ENCODE assay signal across 8 cellular contexts in the genomic region with DNA sequence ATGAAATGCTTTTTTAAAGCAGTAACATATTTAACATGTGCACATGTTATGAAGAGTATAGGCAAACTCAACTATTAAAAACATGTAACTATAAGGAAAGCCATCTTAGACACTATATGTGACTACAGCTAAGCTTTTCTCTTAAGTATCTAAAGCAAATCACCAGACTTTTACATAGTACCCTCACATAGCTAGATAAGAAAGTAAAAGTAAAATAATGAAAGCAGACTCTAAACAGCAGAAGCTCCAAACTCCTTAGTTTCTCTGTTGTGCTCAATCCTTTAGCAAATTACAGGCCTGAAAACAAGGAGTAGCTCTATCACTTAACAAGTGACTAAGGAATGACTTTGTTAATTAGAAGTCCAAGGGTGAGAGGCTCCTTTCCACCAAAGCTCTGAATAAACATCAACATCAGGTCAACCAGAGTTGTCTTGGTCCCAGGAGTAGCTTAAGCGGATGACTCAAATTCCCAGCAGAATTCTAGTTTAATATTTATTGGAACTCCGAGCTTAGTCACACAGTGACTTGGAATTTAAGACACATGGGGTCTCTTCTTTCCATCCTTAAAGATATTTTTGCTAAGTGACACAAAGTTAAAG. TPM values are rescaled to one million over a fixed set of nuclear protein-coding genes. Genes with fewer than 3 reads are reported as not detected.
DNase-seq lines count a peak whose midpoint lies in the region; ATAC-seq and TF ChIP-seq lines count a peak whose summit lies in the region.

No MANE protein-coding gene starts in this region.

- H3K9me3 Mint-ChIP-seq in CD4-positive, alpha-beta T cell = no peaks in the 10 kb centered on the region

- POLR2A ChIA-PET in CD4-positive, alpha-beta T cell (lab: Charles Lee) = interaction anchor here (1.1 kb wide), 1 partner anchor 49 kb away, joined by 3 read pairs; no protein-coding TSS in a partner anchor

- peaks cover 96% of the 10 kb centered on the region for H3K4me1 Mint-ChIP-seq in CD4-positive, alpha-beta T cell (ENCODE audit: low read depth)

- DNase-seq in CD4-positive, alpha-beta T cell = no peak
- DNase-seq in amniotic stem cell (lab: John Stamatoyannopoulos, UW) (peak; percentile 28), Kasumi-1 (lab: John Stamatoyannopoulos, UW) (no peak), ecto neural progenitor cell (ENCODE audit: low spot score) (no peak), left lobe of liver (ENCODE audit: low spot score) (no peak), hypothalamus (lab: John Stamatoyannopoulos, UW) (no peak)

- no peak for TF ChIP-seq CTCF in CD4-positive, alpha-beta T cell (IDR thresholded peaks at IDR 0.05)

- CTCF ChIA-PET in CD4-positive, alpha-beta T cell (lab: Charles Lee) = interaction anchor here (0.7 kb wide), 1 partner anchor 181 kb away, joined by 3 read pairs; no protein-coding TSS in a partner anchor

- H3K4me3 ChIP-seq in muscle layer of duodenum (ENCODE audit: low read depth in 1 of 2, low read length in 2 of 2) = peak overlapping the region in 1 of 2 donors; percentile 41

- peaks cover 6% of the 10 kb centered on the region for H3K36me3 Mint-ChIP-seq in CD4-positive, alpha-beta T cell (ENCODE audit: low read depth)

- H3K27ac ChIP-seq in CD4-positive, alpha-beta T cell (ENCODE audit: low read depth, low read length) = no peak overlapping the region
- peak overlapping the region; percentile 84 for H3K27ac ChIP-seq in muscle layer of duodenum (ENCODE audit: low read length)

- peak overlapping the region; percentile 2 for H3K27ac Mint-ChIP-seq in CD4-positive, alpha-beta T cell

- no peaks in the 10 kb centered on the region for H3K9me3 ChIP-seq in CD4-positive, alpha-beta T cell (ENCODE audit: control insufficient read depth, low read length)
- no peaks in the 10 kb centered on the region for H3K9me3 ChIP-seq in muscle layer of duodenum (ENCODE audit: control insufficient read depth in 1 of 2, low read length in 2 of 2)

- no peaks in the 10 kb centered on the region for H3K36me3 ChIP-seq in muscle layer of duodenum (ENCODE audit: control insufficient read depth in 1 of 2, insufficient read depth in 2 of 2, low read length in 2 of 2)

- intact Hi-C loops in CD4-positive, alpha-beta T cell (cut with DNase I, micrococcal nuclease) = no loop called here

- no peaks in the 10 kb centered on the region for H3K27me3 ChIP-seq in CD4-positive, alpha-beta T cell (ENCODE audit: control insufficient read depth, insufficient read depth, low read length)
- no peaks in the 10 kb centered on the region for H3K27me3 ChIP-seq in muscle layer of duodenum (ENCODE audit: low read depth, low read length)

- no peak for ATAC-seq in CD4-positive, alpha-beta T cell (ENCODE audit: poor library complexity)
- ATAC-seq in HG02798 (IDR thresholded peaks at IDR 0.05; ENCODE audit: poor library complexity, unreplicated experiment) (peak; percentile 44), left lobe of liver (no peak)

- H3K4me1 ChIP-seq in muscle layer of duodenum (ENCODE audit: control insufficient read depth in 1 of 2, insufficient read depth in 2 of 2, low read length in 2 of 2) = peaks cover 42 to 60% of the 10 kb centered on the region in 2 donors

- peak overlapping the region; percentile 75 for H3K4me3 Mint-ChIP-seq in CD4-positive, alpha-beta T cell

- no peaks in the 10 kb centered on the region for H3K27me3 Mint-ChIP-seq in CD4-positive, alpha-beta T cell

RNA-seq across cellular contexts. Expression of gene NRIP1, which starts 6.0 kb away (rescaled TPM):
- 10 to 100 TPM; 41.6 to 50.1 TPM for total RNA-seq in CD4-positive, alpha-beta T cell
- 19.3 TPM for total RNA-seq in left lobe of liver
